ENCODE assay signal across 8 cellular contexts in genomic region chr4:83285022-83285387, GRCh38. TPM values are rescaled to one million over a fixed set of nuclear protein-coding genes. Genes with fewer than 3 reads are reported as not detected.
DNase-seq lines count a peak whose midpoint lies in the region; ATAC-seq and TF ChIP-seq lines count a peak whose summit lies in the region.

No MANE protein-coding gene starts in this region.

- in situ Hi-C loops in G401 (cut with HindIII; ENCODE audit: low sequenced_read_pairs): no loop called here
- in situ Hi-C loops in mammary epithelial cell (cut with MboI; ENCODE audit: low sequenced_read_pairs in 2 of 2): no loop called here

- H3K9me3 ChIP-seq in HEK293 (ENCODE audit: control insufficient read depth, insufficient read depth, low read depth, low read length) (no peaks in the 10 kb centered on the region), OCI-LY7 (ENCODE audit: low read length) (no peaks in the 10 kb centered on the region), mammary epithelial cell (replicated peaks; ENCODE audit: insufficient read depth, low read length) (no peaks in the 10 kb centered on the region), skeletal muscle satellite cell (replicated peaks; ENCODE audit: low read length) (no peaks in the 10 kb centered on the region)

- H3K4me3 ChIP-seq in HEK293 (ENCODE audit: low read depth, low read length) (peak overlapping the region; percentile 55), OCI-LY7 (ENCODE audit: low read depth, low read length, poor library complexity, severe bottlenecking) (peak overlapping the region; percentile 81), mammary epithelial cell (replicated peaks in 1 of 3; ENCODE audit: insufficient read depth in 1 of 3, low read depth in 2 of 3, low read length in 3 of 3) (peak overlapping the region; percentile 62 to 81 (median 73)), skeletal muscle satellite cell (ENCODE audit: low read length) (peak overlapping the region; percentile 85)

- peak overlapping the region; percentile 73 for H3K4me2 ChIP-seq in OCI-LY7 (ENCODE audit: low read length)
- H3K4me2 ChIP-seq in mammary epithelial cell (ENCODE audit: insufficient read depth, low read depth, low read length): peak overlapping the region; percentile 96
- peak overlapping the region; percentile 91 for H3K4me2 ChIP-seq in skeletal muscle satellite cell (ENCODE audit: low read length)

- WGBS in mammary epithelial cell (ENCODE audit: low coverage, missing lambda C conversion rate): 5% methylated on average over 10 of the region's 10 CpGs

- no peaks in the 10 kb centered on the region for H3K9me2 ChIP-seq in OCI-LY7 (ENCODE audit: insufficient read depth, low read length)

- BruUV-seq in OCI-LY7 (replicated peaks; lab: Mats Ljungman, UMichigan) (TSS peak; percentile 99), mammary epithelial cell (replicated peaks; lab: Mats Ljungman, UMichigan) (TSS peak; percentile 92)

- H3K9me3 Mint-ChIP-seq in immature natural killer cell: no peaks in the 10 kb centered on the region

- H3K27ac Mint-ChIP-seq in immature natural killer cell: peak overlapping the region; percentile 96 to 99 (median 98)

- ATAC-seq in GM18519 (IDR thresholded peaks at IDR 0.05; ENCODE audit: low FRiP score, unreplicated experiment): no peak

- CTCF ChIA-PET in HEK293 (lab: Yijun Ruan, JAX): interaction anchor here (1.4 kb wide), 1 partner anchor 11 kb away, joined by 4 read pairs; no protein-coding TSS in a partner anchor
- CTCF ChIA-PET in OCI-LY7 (lab: Charles Lee; ENCODE audit: unreplicated experiment): interaction anchor here (1.0 to 1.7 kb wide), 3 partner anchors 170 to 248 kb away, joined by 3 to 4 read pairs (median 3); no protein-coding TSS in a partner anchor
- CTCF ChIA-PET in mammary epithelial cell (lab: Charles Lee; ENCODE audit: low non-redundant PET): interaction anchor here (0.5 to 0.6 kb wide), 3 partner anchors 124 to 358 kb away, joined by 3 to 7 read pairs (median 3); no protein-coding TSS in a partner anchor

- H3K79me2 ChIP-seq in OCI-LY7 (ENCODE audit: insufficient read depth, low read depth, low read length): peaks cover 22% of the 10 kb centered on the region; the same call in 1 of the 2 replicates
- H3K79me2 ChIP-seq in mammary epithelial cell (ENCODE audit: insufficient read depth, low read length): peaks cover 35% of the 10 kb centered on the region

- intact Hi-C loops in OCI-LY7 (cut with micrococcal nuclease; ENCODE audit: unreplicated experiment): loop anchor here (2.0 to 10.0 kb wide), 4 partner anchors 170 to 820 kb away; partner anchors contain the start of genes HELQ and MRPS18C
- intact Hi-C loops in mammary epithelial cell (cut with micrococcal nuclease): loop anchor here (2.0 to 10.0 kb wide), 5 partner anchors 32 to 720 kb away; partner anchors contain the start of genes THAP9 and TMEM150C

- H3K4me1 ChIP-seq in HEK293 (ENCODE audit: control insufficient read depth, insufficient read depth, low read length): no peaks in the 10 kb centered on the region
- peaks cover 40% of the 10 kb centered on the region for H3K4me1 ChIP-seq in OCI-LY7 (ENCODE audit: insufficient read depth, low read length, poor library complexity, severe bottlenecking)
- peaks cover 21% of the 10 kb centered on the region for H3K4me1 ChIP-seq in mammary epithelial cell (ENCODE audit: insufficient read depth, low read length)
- H3K4me1 ChIP-seq in skeletal muscle satellite cell (ENCODE audit: control insufficient read depth, insufficient read depth, low read length): peaks cover 11% of the 10 kb centered on the region

- H3K27ac ChIP-seq in HEK293 (ENCODE audit: extremely low read depth, low read depth, low read length): no peak overlapping the region; the same call in 1 of the 2 replicates
- H3K27ac ChIP-seq in OCI-LY7 (ENCODE audit: low read depth, low read length, poor library complexity, severe bottlenecking): peak overlapping the region; percentile 58
- peak overlapping the region; percentile 74 for H3K27ac ChIP-seq in mammary epithelial cell (ENCODE audit: insufficient read depth, low read depth, low read length)

- H3K4me1 Mint-ChIP-seq in immature natural killer cell: peaks cover 32 to 42% of the 10 kb centered on the region in 2 donors

- TF ChIP-seq CTCF in HEK293 (tag by site-specific recombination; IDR thresholded peaks at IDR 0.05) (no peak), OCI-LY7 (conservative IDR thresholded peaks at IDR 0.05; ENCODE audit: low read length) (no peak), mammary epithelial cell (conservative IDR thresholded peaks at IDR 0.05 in 1 of 2, IDR thresholded peaks at IDR 0.05 in 1 of 2; ENCODE audit: extremely low read depth in 1 of 2, insufficient read depth in 1 of 2, low read depth in 1 of 2, low read length in 2 of 2) (no peak)

- no peaks in the 10 kb centered on the region for H3K36me3 Mint-ChIP-seq in immature natural killer cell

- H4K20me1 ChIP-seq in OCI-LY7 (ENCODE audit: insufficient read depth, low read length) (peaks cover 14% of the 10 kb centered on the region; the same call in 1 of the 2 replicates), mammary epithelial cell (ENCODE audit: insufficient read depth, low read length) (no peaks in the 10 kb centered on the region)

- H3K9ac ChIP-seq in mammary epithelial cell (ENCODE audit: insufficient read depth, low read length): peak overlapping the region; percentile 89
- H3K9ac ChIP-seq in skeletal muscle satellite cell (ENCODE audit: low read depth, low read length): peak overlapping the region; percentile 95

- H3K27me3 Mint-ChIP-seq in immature natural killer cell (ENCODE audit: low read depth in 3 of 3): peaks cover 5 to 10% (median 7%) of the 10 kb centered on the region in 3 donors

- peak overlapping the region; percentile 97 for H2AFZ ChIP-seq in OCI-LY7 (ENCODE audit: low read length)
- peak overlapping the region; percentile 94 for H2AFZ ChIP-seq in mammary epithelial cell (ENCODE audit: low read depth, low read length)

- H3K4me3 Mint-ChIP-seq in immature natural killer cell: peak overlapping the region; percentile 94 to 99 (median 97)

- dilution Hi-C loops in mammary epithelial cell (cut with HindIII; ENCODE audit: low sequenced_read_pairs): no loop called here

- H3K27me3 ChIP-seq in mammary epithelial cell (ENCODE audit: insufficient read depth, low read length) (no peaks in the 10 kb centered on the region), skeletal muscle satellite cell (ENCODE audit: control insufficient read depth, insufficient read depth, low read length) (no peaks in the 10 kb centered on the region)

- no peaks in the 10 kb centered on the region for H3K36me3 ChIP-seq in HEK293 (ENCODE audit: control insufficient read depth in 2 of 2, insufficient read depth in 1 of 2, low read length in 2 of 2)
- H3K36me3 ChIP-seq in OCI-LY7 (ENCODE audit: insufficient read depth, low read length): no peaks in the 10 kb centered on the region
- no peaks in the 10 kb centered on the region for H3K36me3 ChIP-seq in mammary epithelial cell (ENCODE audit: insufficient read depth, low read length)
- no peaks in the 10 kb centered on the region for H3K36me3 ChIP-seq in skeletal muscle satellite cell (ENCODE audit: insufficient read depth, low read length)

- DNase-seq in G401 (ENCODE audit: low spot score) (peak; percentile 50), OCI-LY7 (ENCODE audit: low spot score) (peak; percentile 66), mammary epithelial cell (peak; percentile 9), immature natural killer cell (peak in 2 of 3 donors; percentile 53 to 59), ureter (ENCODE audit: low spot score) (no peak)

- POLR2A ChIA-PET in HEK293 (lab: Yijun Ruan, JAX) (interaction anchor here (0.5 to 2.5 kb wide), 11 partner anchors 34 to 856 kb away, joined by 3 to 15 read pairs (median 4); partner anchors contain the start of genes COPS4, HELQ and MRPS18C), OCI-LY7 (lab: Charles Lee) (interaction anchor here (0.5 to 2.4 kb wide), 16 partner anchors 10 to 788 kb away, joined by 3 to 16 read pairs (median 4); partner anchors contain the start of gene COPS4)

TF ChIP-seq in HEK293, 187 proteins besides CTCF, POLR2A, EP300 and RAD21:
- TF ChIP-seq ZNF2 (tag by site-specific recombination; IDR thresholded peaks at IDR 0.05): peak; percentile 9; the same call in 1 of the 2 replicates
- TF ChIP-seq ZNF677 (tag by site-specific recombination; IDR thresholded peaks at IDR 0.05): no peak
- TF ChIP-seq ZBTB17 (tag by site-specific recombination; IDR thresholded peaks at IDR 0.05): peak; percentile 51
- 0 out of 2 replicates have a peak, but pooled peaks have one; percentile 5 for TF ChIP-seq ZNF654 (tag by site-specific recombination; IDR thresholded peaks at IDR 0.05; ENCODE audit: low read depth)
- 0 out of 2 replicates have a peak, but pooled peaks have one; percentile 41 for TF ChIP-seq PRDM1 (tag by site-specific recombination; IDR thresholded peaks at IDR 0.05)

RNA-seq across cellular contexts. Expression of gene COQ2, which starts 0.4 kb away (rescaled TPM):
- 43.3 and 46.1 TPM in 2 replicates for total RNA-seq in G401 (2014; rRNA removed; shearing (Covaris generic))
- total RNA-seq in OCI-LY7 (2014; rRNA removed; shearing (Covaris generic)): 12.1 and 12.8 TPM in 2 replicates
- total RNA-seq in OCI-LY7 (2022): 14.4 and 17.9 TPM in 2 replicates
- 10 to 100 TPM in 1 of 2 donors, 1 to 10 TPM in 1; 9.3 to 20.4 TPM for total RNA-seq in mammary epithelial cell
- 17.0 TPM for polyA plus RNA-seq in mammary epithelial cell
- polyA minus RNA-seq in mammary epithelial cell: 10.3 TPM
- 1 to 10 TPM; 5.8 to 7.8 (median 7.5) TPM for polyA plus RNA-seq in immature natural killer cell
- total RNA-seq in skeletal muscle satellite cell (2012; rRNA removed): 17.0 and 19.7 TPM in 2 replicates
- 14.5 TPM for total RNA-seq in ureter

RNA-seq across cellular contexts. Expression of gene HPSE, which starts 49.6 kb away (rescaled TPM):
- 0.18 and 1.3 TPM in 2 replicates for total RNA-seq in G401 (2014; rRNA removed; shearing (Covaris generic))
- total RNA-seq in OCI-LY7 (2014; rRNA removed; shearing (Covaris generic)): 1.8 and 3.1 TPM in 2 replicates
- total RNA-seq in OCI-LY7 (2022): 2.4 and 3.0 TPM in 2 replicates
- 10 to 100 TPM in 1 of 2 donors, under 1 TPM in 1; 0.17 to 17.4 TPM for total RNA-seq in mammary epithelial cell
- polyA plus RNA-seq in mammary epithelial cell: 5.1 TPM
- polyA minus RNA-seq in mammary epithelial cell: 7.8 TPM
- polyA plus RNA-seq in immature natural killer cell: 1 to 10 TPM; 1.1 to 2.5 (median 1.3) TPM
- total RNA-seq in skeletal muscle satellite cell (2012; rRNA removed): 2.5 and 2.8 TPM in 2 replicates
- 1.1 TPM for total RNA-seq in ureter
